ENCODE assay signal across 14 cellular contexts in genomic region chr3:67598814-67599556, GRCh38.
"Had no signal": no experiment of that assay in that cellular context is flagged by ENCODE, and none has a peak within 500 bp of the region (broad histone marks: within the 10 kb centered on the region; RNA-seq: fewer than 3 reads in every experiment).

No MANE protein-coding gene starts in this region.

- H3K4me3 ChIP-seq: body of pancreas, lung, pancreas had no signal

- DNase-seq: activated B cell treated with CpG ODN at 0.5 μM for 24 hours; activated T-cell treated with anti-CD3 and anti-CD28 coated beads, Interleukin-2, amount 50 U/mL, for 4 hours; amniotic stem cell; body of pancreas; caudate nucleus; islet precursor cell; pancreas; SIG-M5; stimulated activated CD4-positive, alpha-beta T cell treated with anti-CD3 and anti-CD28 coated beads, Interleukin-4, amount 100 ng/mL, for 1 hour; stimulated activated naive B cell treated with anti-CD40 and anti-IgM and Interleukin-4, amounts not matched to agents 10 μg/mL and 1 μg/mL and 100 μg/mL, for 72 hours; trophoblast cell had no signal

- H3K4me3 Mint-ChIP-seq: activated B cell treated with CpG ODN at 0.5 μM for 24 hours; mesothelial cell of epicardium; stimulated activated naive B cell treated with anti-CD40 and anti-IgM and Interleukin-4, amounts not matched to agents 10 μg/mL and 1 μg/mL and 100 μg/mL, for 72 hours had no signal

- H3K27me3 Mint-ChIP-seq: activated B cell treated with CpG ODN at 0.5 μM for 24 hours; stimulated activated naive B cell treated with anti-CD40 and anti-IgM and Interleukin-4, amounts not matched to agents 10 μg/mL and 1 μg/mL and 100 μg/mL, for 72 hours had no signal

- H3K9me3 Mint-ChIP-seq: activated B cell treated with CpG ODN at 0.5 μM for 24 hours; activated T-cell treated with anti-CD3 and anti-CD28 coated beads, Interleukin-2, amount 50 U/mL, for 4 hours; mesothelial cell of epicardium; stimulated activated naive B cell treated with anti-CD40 and anti-IgM and Interleukin-4, amounts not matched to agents 10 μg/mL and 1 μg/mL and 100 μg/mL, for 72 hours had no signal

- H3K36me3 ChIP-seq: pancreas had no signal

- H3K9me3 ChIP-seq: body of pancreas, pancreas had no signal

- H3K27ac ChIP-seq: body of pancreas, pancreas had no signal

- ATAC-seq: body of pancreas; esophagus mucosa; pancreas; stimulated activated naive B cell treated with anti-CD40 and anti-IgM and Interleukin-4, amounts not matched to agents 10 μg/mL and 1 μg/mL and 100 μg/mL, for 72 hours had no signal

- H3K27ac Mint-ChIP-seq: activated B cell treated with CpG ODN at 0.5 μM for 24 hours; mesothelial cell of epicardium; stimulated activated naive B cell treated with anti-CD40 and anti-IgM and Interleukin-4, amounts not matched to agents 10 μg/mL and 1 μg/mL and 100 μg/mL, for 72 hours had no signal

- H3K27me3 ChIP-seq: body of pancreas, pancreas had no signal
